In the genomic region with DNA sequence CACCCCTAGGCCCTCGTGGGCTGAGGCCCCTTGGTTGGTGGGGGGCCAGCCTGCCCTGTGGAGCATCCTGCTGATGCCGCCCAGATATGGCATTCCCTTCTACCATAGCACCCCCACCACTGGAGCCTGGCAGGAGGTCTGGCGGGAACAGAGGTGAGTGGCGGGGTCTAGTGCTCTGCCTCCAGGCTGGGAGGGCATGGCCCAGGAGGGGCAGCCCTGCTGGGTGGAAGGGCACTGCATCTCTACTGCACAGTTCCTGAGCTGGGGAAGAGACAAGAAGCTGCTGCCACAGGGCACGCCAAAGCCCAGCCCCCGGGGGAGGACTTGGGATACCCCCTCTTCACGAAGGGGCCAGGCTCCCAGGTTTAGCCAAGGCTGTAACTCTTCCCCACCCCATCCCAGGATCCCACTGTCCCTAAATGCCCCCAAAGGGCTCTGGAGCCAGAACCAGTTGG, we compare ENCODE assay signal across 12 cellular contexts. TPM values are rescaled to one million over a fixed set of nuclear protein-coding genes. Genes with fewer than 3 reads are reported as not detected.
A peak's percentile ranks its signal among the peaks of the same experiment; 100 is the strongest.
DNase-seq lines count a peak whose midpoint lies in the region; ATAC-seq, FAIRE-seq and TF ChIP-seq lines count a peak whose summit lies in the region.
"Had no signal": no experiment of that assay in that cellular context is flagged by ENCODE, and none has a peak within 500 bp of the region (broad histone marks: within the 10 kb centered on the region; RNA-seq: fewer than 3 reads in every experiment).

No MANE protein-coding gene starts in this region.

- peaks cover 10% of the 10 kb centered on the region for H3K36me3 ChIP-seq in WERI-Rb-1
- peaks cover 0 to 4% of the 10 kb centered on the region in 2 donors for H3K36me3 ChIP-seq in kidney (ENCODE audit: control insufficient read depth in 1 of 2, insufficient read depth in 2 of 2, low read length in 2 of 2)

- H3K27me3 Mint-ChIP-seq in activated naive CD4-positive, alpha-beta T cell treated with anti-CD3 and anti-CD28 coated beads, Interleukin-2, amount 50 U/mL, for 24 hours, result no peaks in the 10 kb centered on the region
- no peaks in the 10 kb centered on the region for H3K27me3 Mint-ChIP-seq in type B pancreatic cell

- peak overlapping the region; percentile 68 to 80 for H3K9ac ChIP-seq in kidney (ENCODE audit: low read length in 2 of 2)

- peak overlapping the region; percentile 99 for H3K4me3 Mint-ChIP-seq in activated naive CD4-positive, alpha-beta T cell treated with anti-CD3 and anti-CD28 coated beads, Interleukin-2, amount 50 U/mL, for 24 hours
- peak overlapping the region; percentile 93 for H3K4me3 Mint-ChIP-seq in type B pancreatic cell

- no peak for DNase-seq in activated naive CD4-positive, alpha-beta T cell treated with Interleukin-2 at 50 U/mL for 16 hours
- no peak for DNase-seq in WERI-Rb-1
- DNase-seq in kidney, result peak; percentile 79
- DNase-seq in type B pancreatic cell (ENCODE audit: extremely low spot score, unreplicated experiment), result no peak
- no peak for DNase-seq in DMS79 treated with DMSO at 0.1 percent for 48 hours (lab: John Stamatoyannopoulos, UW)
- DNase-seq: effector CD8-positive, alpha-beta T cell; kidney glomerular epithelial cell had no signal

- H3K27ac Mint-ChIP-seq in activated naive CD4-positive, alpha-beta T cell treated with anti-CD3 and anti-CD28 coated beads, Interleukin-2, amount 50 U/mL, for 24 hours, result no peak overlapping the region
- H3K27ac Mint-ChIP-seq in type B pancreatic cell, result no peak overlapping the region

- H3K9me3 ChIP-seq in WERI-Rb-1 (ENCODE audit: severe bottlenecking) (no peaks in the 10 kb centered on the region), kidney (ENCODE audit: control insufficient read depth in 1 of 2, low read length in 2 of 2) (no peaks in the 10 kb centered on the region)

- H3K9me3 Mint-ChIP-seq in activated naive CD4-positive, alpha-beta T cell treated with anti-CD3 and anti-CD28 coated beads, Interleukin-2, amount 50 U/mL, for 24 hours, result no peaks in the 10 kb centered on the region
- H3K9me3 Mint-ChIP-seq in type B pancreatic cell, result no peaks in the 10 kb centered on the region

- peak overlapping the region; percentile 93 for H3K27ac ChIP-seq in WERI-Rb-1
- no peak overlapping the region for H3K27ac ChIP-seq in kidney (ENCODE audit: low read depth in 2 of 2, low read length in 2 of 2)

- peaks cover 0 to 15% of the 10 kb centered on the region in 2 donors for H3K4me1 ChIP-seq in kidney (ENCODE audit: control insufficient read depth in 1 of 2, insufficient read depth in 1 of 2, low read depth in 1 of 2, low read length in 2 of 2)

- ATAC-seq in GM21515 (IDR thresholded peaks at IDR 0.05; ENCODE audit: unreplicated experiment), result no peak
- ATAC-seq in GM19035 (IDR thresholded peaks at IDR 0.05; ENCODE audit: unreplicated experiment), result no peak

- H3K36me3 Mint-ChIP-seq in activated naive CD4-positive, alpha-beta T cell treated with anti-CD3 and anti-CD28 coated beads, Interleukin-2, amount 50 U/mL, for 24 hours, result peaks cover 5% of the 10 kb centered on the region
- H3K36me3 Mint-ChIP-seq in type B pancreatic cell, result no peaks in the 10 kb centered on the region

- FAIRE-seq in kidney (lab: Jason Lieb, UNC), result no peak

- TF ChIP-seq CTCF in WERI-Rb-1 (IDR thresholded peaks at IDR 0.05; ENCODE audit: low read depth, low read length), result no peak
- TF ChIP-seq CTCF in kidney (IDR thresholded peaks at IDR 0.05; ENCODE audit: borderline replicate concordance, extremely low read depth, insufficient read depth), result no peak
- no peak for TF ChIP-seq CTCF in type B pancreatic cell (conservative IDR thresholded peaks at IDR 0.05)

- intact Hi-C loops in kidney (cut with DNase I), result no loop called here

- H3K4me3 ChIP-seq in WERI-Rb-1 (ENCODE audit: low read depth, low read length) (peak overlapping the region; percentile 63), kidney (ENCODE audit: low read length in 2 of 2) (peak overlapping the region in 1 of 2 donors; percentile 87)

- no peaks in the 10 kb centered on the region for H3K27me3 ChIP-seq in WERI-Rb-1 (ENCODE audit: insufficient read depth, low read depth, severe bottlenecking)

- peaks cover 71% of the 10 kb centered on the region for H3K4me1 Mint-ChIP-seq in activated naive CD4-positive, alpha-beta T cell treated with anti-CD3 and anti-CD28 coated beads, Interleukin-2, amount 50 U/mL, for 24 hours
- peaks cover 13% of the 10 kb centered on the region for H3K4me1 Mint-ChIP-seq in type B pancreatic cell (ENCODE audit: unreplicated experiment)

RNA-seq across cellular contexts. Expression of a gene that starts 2.4 kb away (rescaled TPM):
- total RNA-seq in kidney (40.8 TPM), type B pancreatic cell (ENCODE audit: low replicate concordance) (52.3 and 55.4 TPM in 2 replicates)
- 14.8 TPM for polyA plus RNA-seq in kidney (ENCODE audit: insufficient read depth, low read depth, low replicate concordance)

RNA-seq across cellular contexts. Expression of a gene that starts 11.0 kb away (rescaled TPM):
- total RNA-seq in kidney, result 1.8 TPM
- polyA plus RNA-seq in kidney (ENCODE audit: insufficient read depth, low read depth, low replicate concordance), result not detected
- total RNA-seq in type B pancreatic cell (ENCODE audit: low replicate concordance), result not detected in 2 replicates
- total RNA-seq: ureter had no signal
- polyA plus RNA-seq: BJ had no signal

RNA-seq across cellular contexts. Expression of a gene that starts 26.9 kb away (rescaled TPM):
- total RNA-seq in kidney, result 22.3 TPM
- 26.0 TPM for polyA plus RNA-seq in kidney (ENCODE audit: insufficient read depth, low read depth, low replicate concordance)
- total RNA-seq in type B pancreatic cell (ENCODE audit: low replicate concordance), result 1.5 and 3.8 TPM in 2 replicates

RNA-seq across cellular contexts. Expression of a gene that starts 29.8 kb away (rescaled TPM):
- total RNA-seq in kidney, result 27.4 TPM
- polyA plus RNA-seq in kidney (ENCODE audit: insufficient read depth, low read depth, low replicate concordance), result 47.7 TPM
- 22.2 and 25.4 TPM in 2 replicates for total RNA-seq in type B pancreatic cell (ENCODE audit: low replicate concordance)

RNA-seq across cellular contexts. Expression of a gene that starts 30.1 kb away (rescaled TPM):
- total RNA-seq in kidney (84.0 TPM), type B pancreatic cell (ENCODE audit: low replicate concordance) (74.2 and 85.4 TPM in 2 replicates)
- 185 TPM for polyA plus RNA-seq in kidney (ENCODE audit: insufficient read depth, low read depth, low replicate concordance)
